2 cellular contexts compared by ENCODE assay signal in the genomic region with DNA sequence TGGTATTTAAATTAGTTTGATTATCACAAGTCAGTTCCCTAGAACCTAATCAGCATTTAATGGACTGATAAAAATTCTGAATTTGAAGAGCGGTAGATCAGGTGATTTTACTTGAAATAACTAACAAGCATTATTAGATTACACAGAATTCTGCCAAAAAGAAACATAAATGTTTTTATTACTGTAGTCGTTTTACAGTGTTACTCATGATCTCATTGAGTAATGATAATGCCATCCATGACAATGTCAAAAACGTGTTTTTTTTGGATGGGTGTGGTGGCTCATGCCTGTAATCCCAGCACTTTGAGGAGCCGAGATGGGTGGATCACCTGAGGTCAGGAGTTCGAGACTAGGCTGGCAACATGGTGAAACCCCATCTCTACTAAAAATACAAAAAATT.
TF ChIP-seq lines count a peak whose summit lies in the region.

No MANE protein-coding gene starts in this region.

TF ChIP-seq in HCT116, 20 proteins besides CTCF, POLR2A, EP300 and RAD21:
- no peak for TF ChIP-seq ELF1 (IDR thresholded peaks at IDR 0.05; ENCODE audit: borderline replicate concordance, low read depth)
- no peak for TF ChIP-seq YY1 (IDR thresholded peaks at IDR 0.05; ENCODE audit: extremely low read depth, insufficient replicate concordance, low read depth, low read length)
- TF ChIP-seq SIN3A (IDR thresholded peaks at IDR 0.05; ENCODE audit: low read depth): no peak
- TF ChIP-seq FOSL1 (IDR thresholded peaks at IDR 0.05; ENCODE audit: low read depth): no peak

TF ChIP-seq in GM23338, 12 proteins besides CTCF, POLR2A, EP300 and RAD21:
- no peak for TF ChIP-seq CREB1 (CRISPR knock-in tag; IDR thresholded peaks at IDR 0.05; ENCODE audit: low read depth)
- no peak for TF ChIP-seq ZNF114 (CRISPR knock-in tag; IDR thresholded peaks at IDR 0.05)
- TF ChIP-seq, protein P1, sequence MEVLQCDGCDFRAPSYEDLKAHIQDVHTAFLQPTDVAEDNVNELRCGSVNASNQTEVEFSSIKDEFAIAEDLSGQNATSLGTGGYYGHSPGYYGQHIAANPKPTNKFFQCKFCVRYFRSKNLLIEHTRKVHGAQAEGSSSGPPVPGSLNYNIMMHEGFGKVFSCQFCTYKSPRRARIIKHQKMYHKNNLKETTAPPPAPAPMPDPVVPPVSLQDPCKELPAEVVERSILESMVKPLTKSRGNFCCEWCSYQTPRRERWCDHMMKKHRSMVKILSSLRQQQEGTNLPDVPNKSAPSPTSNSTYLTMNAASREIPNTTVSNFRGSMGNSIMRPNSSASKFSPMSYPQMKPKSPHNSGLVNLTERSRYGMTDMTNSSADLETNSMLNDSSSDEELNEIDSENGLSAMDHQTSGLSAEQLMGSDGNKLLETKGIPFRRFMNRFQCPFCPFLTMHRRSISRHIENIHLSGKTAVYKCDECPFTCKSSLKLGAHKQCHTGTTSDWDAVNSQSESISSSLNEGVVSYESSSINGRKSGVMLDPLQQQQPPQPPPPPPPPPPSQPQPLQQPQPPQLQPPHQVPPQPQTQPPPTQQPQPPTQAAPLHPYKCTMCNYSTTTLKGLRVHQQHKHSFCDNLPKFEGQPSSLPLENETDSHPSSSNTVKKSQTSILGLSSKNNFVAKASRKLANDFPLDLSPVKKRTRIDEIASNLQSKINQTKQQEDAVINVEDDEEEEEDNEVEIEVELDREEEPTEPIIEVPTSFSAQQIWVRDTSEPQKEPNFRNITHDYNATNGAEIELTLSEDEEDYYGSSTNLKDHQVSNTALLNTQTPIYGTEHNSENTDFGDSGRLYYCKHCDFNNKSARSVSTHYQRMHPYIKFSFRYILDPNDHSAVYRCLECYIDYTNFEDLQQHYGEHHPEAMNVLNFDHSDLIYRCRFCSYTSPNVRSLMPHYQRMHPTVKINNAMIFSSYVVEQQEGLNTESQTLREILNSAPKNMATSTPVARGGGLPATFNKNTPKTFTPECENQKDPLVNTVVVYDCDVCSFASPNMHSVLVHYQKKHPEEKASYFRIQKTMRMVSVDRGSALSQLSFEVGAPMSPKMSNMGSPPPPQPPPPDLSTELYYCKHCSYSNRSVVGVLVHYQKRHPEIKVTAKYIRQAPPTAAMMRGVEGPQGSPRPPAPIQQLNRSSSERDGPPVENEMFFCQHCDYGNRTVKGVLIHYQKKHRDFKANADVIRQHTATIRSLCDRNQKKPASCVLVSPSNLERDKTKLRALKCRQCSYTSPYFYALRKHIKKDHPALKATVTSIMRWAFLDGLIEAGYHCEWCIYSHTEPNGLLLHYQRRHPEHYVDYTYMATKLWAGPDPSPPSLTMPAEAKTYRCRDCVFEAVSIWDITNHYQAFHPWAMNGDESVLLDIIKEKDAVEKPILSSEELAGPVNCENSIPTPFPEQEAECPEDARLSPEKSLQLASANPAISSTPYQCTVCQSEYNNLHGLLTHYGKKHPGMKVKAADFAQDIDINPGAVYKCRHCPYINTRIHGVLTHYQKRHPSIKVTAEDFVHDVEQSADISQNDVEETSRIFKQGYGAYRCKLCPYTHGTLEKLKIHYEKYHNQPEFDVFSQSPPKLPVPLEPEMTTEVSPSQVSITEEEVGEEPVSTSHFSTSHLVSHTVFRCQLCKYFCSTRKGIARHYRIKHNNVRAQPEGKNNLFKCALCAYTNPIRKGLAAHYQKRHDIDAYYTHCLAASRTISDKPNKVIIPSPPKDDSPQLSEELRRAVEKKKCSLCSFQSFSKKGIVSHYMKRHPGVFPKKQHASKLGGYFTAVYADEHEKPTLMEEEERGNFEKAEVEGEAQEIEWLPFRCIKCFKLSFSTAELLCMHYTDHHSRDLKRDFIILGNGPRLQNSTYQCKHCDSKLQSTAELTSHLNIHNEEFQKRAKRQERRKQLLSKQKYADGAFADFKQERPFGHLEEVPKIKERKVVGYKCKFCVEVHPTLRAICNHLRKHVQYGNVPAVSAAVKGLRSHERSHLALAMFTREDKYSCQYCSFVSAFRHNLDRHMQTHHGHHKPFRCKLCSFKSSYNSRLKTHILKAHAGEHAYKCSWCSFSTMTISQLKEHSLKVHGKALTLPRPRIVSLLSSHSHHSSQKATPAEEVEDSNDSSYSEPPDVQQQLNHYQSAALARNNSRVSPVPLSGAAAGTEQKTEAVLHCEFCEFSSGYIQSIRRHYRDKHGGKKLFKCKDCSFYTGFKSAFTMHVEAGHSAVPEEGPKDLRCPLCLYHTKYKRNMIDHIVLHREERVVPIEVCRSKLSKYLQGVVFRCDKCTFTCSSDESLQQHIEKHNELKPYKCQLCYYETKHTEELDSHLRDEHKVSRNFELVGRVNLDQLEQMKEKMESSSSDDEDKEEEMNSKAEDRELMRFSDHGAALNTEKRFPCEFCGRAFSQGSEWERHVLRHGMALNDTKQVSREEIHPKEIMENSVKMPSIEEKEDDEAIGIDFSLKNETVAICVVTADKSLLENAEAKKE (CRISPR knock-in tag; IDR thresholded peaks at IDR 0.05): no peak
- TF ChIP-seq EZH2phosphoT487 (IDR thresholded peaks at IDR 0.05; ENCODE audit: unreplicated experiment): no peak
- TF ChIP-seq POLR2AphosphoS5 (IDR thresholded peaks at IDR 0.05; ENCODE audit: low read depth): no peak
- no peak for TF ChIP-seq EZH2 (IDR thresholded peaks at IDR 0.05; ENCODE audit: low read depth, unreplicated experiment)
- TF ChIP-seq REST (IDR thresholded peaks at IDR 0.05; ENCODE audit: unreplicated experiment): no peak
- TF ChIP-seq, protein P2, sequence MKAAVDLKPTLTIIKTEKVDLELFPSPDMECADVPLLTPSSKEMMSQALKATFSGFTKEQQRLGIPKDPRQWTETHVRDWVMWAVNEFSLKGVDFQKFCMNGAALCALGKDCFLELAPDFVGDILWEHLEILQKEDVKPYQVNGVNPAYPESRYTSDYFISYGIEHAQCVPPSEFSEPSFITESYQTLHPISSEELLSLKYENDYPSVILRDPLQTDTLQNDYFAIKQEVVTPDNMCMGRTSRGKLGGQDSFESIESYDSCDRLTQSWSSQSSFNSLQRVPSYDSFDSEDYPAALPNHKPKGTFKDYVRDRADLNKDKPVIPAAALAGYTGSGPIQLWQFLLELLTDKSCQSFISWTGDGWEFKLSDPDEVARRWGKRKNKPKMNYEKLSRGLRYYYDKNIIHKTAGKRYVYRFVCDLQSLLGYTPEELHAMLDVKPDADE (IDR thresholded peaks at IDR 0.05): no peak
TF ChIP-seq in GM23338: peak in this region for 0.
